In genomic region chr9:83062011-83062652, GRCh38 we compare ENCODE assay signal across 8 cellular contexts. TPM values are rescaled to one million over a fixed set of nuclear protein-coding genes. Genes with fewer than 3 reads are reported as not detected.
DNase-seq lines count a peak whose midpoint lies in the region; ATAC-seq, FAIRE-seq and TF ChIP-seq lines count a peak whose summit lies in the region.

No MANE protein-coding gene starts in this region.

- TF ChIP-seq CTCF in astrocyte of the cerebellum (IDR thresholded peaks at IDR 0.05; ENCODE audit: low read depth, low read length, missing control alignments), result no peak

- DNase-seq in Right ventricle myocardium superior, result peak; percentile 35
- no peak for DNase-seq in cardiac septum (ENCODE audit: low spot score)
- no peak for DNase-seq in astrocyte of the cerebellum (ENCODE audit: low read depth)
- DNase-seq in left kidney (ENCODE audit: low read depth, low spot score), result peak; percentile 75
- peak; percentile 62 for DNase-seq in urothelium cell line (ENCODE audit: low spot score)
- no peak for DNase-seq in C1 segment of cervical spinal cord (lab: John Stamatoyannopoulos, UW)
- DNase-seq in H4 (ENCODE audit: low spot score), result no peak
- DNase-seq in dedifferentiated amniotic fluid mesenchymal stem cell (ENCODE audit: extremely low spot score), result no peak

- ATAC-seq in Right ventricle myocardium superior (ENCODE audit: poor library complexity), result peak; percentile 12

- peak overlapping the region; percentile 53 for H3K4me3 ChIP-seq in astrocyte of the cerebellum (ENCODE audit: low read depth, low read length)

- in situ Hi-C loops in astrocyte of the cerebellum (cut with HindIII; ENCODE audit: low sequenced_read_pairs), result no loop called here

- intact Hi-C loops in Right ventricle myocardium superior (cut with DNase I) (no loop called here), cardiac septum (cut with DNase I) (no loop called here)

- FAIRE-seq in urothelium cell line (lab: Jason Lieb, UNC), result no peak

RNA-seq across cellular contexts. Expression of gene RASEF, which starts 0.8 kb away (rescaled TPM):
- total RNA-seq in Right ventricle myocardium superior (0.05 TPM), cardiac septum (0.16 TPM)
- 0.08 TPM in 1 of 2 replicates, not detected in the other for total RNA-seq in H4 (2014; rRNA removed; shearing (Covaris generic))

Comparison
In these comparisons a context has a peak if more than half of its experiments do, and no peak if none do; other contexts are left out.
1. DNase-seq: peak in Right ventricle myocardium superior (single experiment), left kidney (single experiment) and urothelium cell line (single experiment); none in cardiac septum (single experiment), astrocyte of the cerebellum (single experiment), C1 segment of cervical spinal cord (0 of 14), H4 (single experiment) and dedifferentiated amniotic fluid mesenchymal stem cell (single experiment).